ENCODE assay signal across 1 cellular context in the genomic region with DNA sequence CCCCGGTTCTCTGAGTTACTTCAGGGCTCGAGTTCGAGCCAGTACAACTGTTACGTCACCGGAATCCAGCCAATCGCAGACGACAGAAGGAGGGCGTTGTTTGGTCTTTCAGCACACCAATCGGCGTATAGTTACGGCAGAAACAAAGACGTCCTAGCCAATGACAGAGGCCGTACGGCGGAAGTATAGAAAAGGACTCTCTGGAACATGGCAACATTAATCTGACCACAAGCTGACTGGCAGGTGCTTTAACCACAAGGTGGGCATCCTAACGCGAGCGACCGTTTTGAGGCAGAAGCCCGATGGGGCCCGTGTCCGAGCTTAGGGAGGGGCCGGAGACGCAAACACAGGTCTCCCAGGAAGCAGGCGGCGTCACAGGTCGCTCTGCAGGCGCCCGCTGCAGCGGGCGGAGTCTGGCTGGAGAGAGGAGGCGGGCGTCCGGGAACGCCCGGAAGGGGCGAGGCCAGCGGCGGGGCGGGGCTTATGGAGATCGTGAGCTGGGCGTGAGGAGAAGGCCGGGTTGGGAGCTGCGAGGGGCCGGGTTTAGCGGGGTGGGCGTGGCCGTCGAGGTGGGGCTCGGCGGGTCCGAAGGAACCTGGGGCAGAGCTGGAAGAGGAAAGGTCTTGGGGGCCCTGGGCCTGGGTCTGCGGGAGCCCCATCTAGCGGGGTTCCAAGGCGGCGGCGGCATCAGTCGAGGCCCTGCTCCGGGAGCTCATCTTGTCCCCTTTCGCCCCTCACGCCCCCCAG.
TF ChIP-seq lines count a peak whose summit lies in the region.

A gene with protein sequence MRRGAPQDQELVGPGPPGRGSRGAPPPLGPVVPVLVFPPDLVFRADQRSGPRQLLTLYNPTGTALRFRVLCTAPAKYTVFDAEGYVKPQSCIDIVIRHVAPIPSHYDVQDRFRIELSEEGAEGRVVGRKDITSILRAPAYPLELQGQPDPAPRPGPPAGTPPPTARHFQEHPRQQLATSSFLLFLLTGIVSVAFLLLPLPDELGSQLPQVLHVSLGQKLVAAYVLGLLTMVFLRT (plus strand): TSS at position 558 of the 747 bp plus-strand sequence. CDS start 252 bp downstream, outside the sequence.

TF ChIP-seq in K562, 482 proteins besides CTCF, POLR2A, EP300 and RAD21 (continued from another document and continues in another):
- TF ChIP-seq MGA (IDR thresholded peaks at IDR 0.05) (peak; percentile 69; the same call in 1 of the 2 replicates), C11orf30 (IDR thresholded peaks at IDR 0.05; ENCODE audit: low read depth) (peak; percentile 83), FOXM1 (IDR thresholded peaks at IDR 0.05; ENCODE audit: low read depth) (peak; percentile 89), FOXM1 (CRISPR knock-in tag; IDR thresholded peaks at IDR 0.05; ENCODE audit: low read depth) (no peak), ZBED1 (IDR thresholded peaks at IDR 0.05) (no peak), HNRNPLL (IDR thresholded peaks at IDR 0.05; ENCODE audit: low read depth, low read length, poor library complexity, severe bottlenecking) (peak; percentile 38), RFX5 (IDR thresholded peaks at IDR 0.05; ENCODE audit: low read depth, low read length) (peak; percentile 80), BACH1 (tag; IDR thresholded peaks at IDR 0.05) (0 out of 2 replicates have a peak, but pooled peaks have one; percentile 26), ZNF12 (CRISPR knock-in tag; IDR thresholded peaks at IDR 0.05) (no peak), ELF4 (CRISPR knock-in tag; IDR thresholded peaks at IDR 0.05) (0 out of 2 replicates have a peak, but pooled peaks have one; percentile 47), CEBPB (tag; IDR thresholded peaks at IDR 0.05) (peak; percentile 91), ZNF778 (CRISPR knock-in tag; IDR thresholded peaks at IDR 0.05) (no peak), CEBPG (CRISPR knock-in tag; IDR thresholded peaks at IDR 0.05) (peak; percentile 75), CEBPG (tag; conservative IDR thresholded peaks at IDR 0.05 in 1 of 2, IDR thresholded peaks at IDR 0.05 in 1 of 2) (peak; percentile 92 to 96), ATF1 (CRISPR knock-in tag; IDR thresholded peaks at IDR 0.05) (peak; percentile 67), ATF1 (tag; IDR thresholded peaks at IDR 0.05) (peak; percentile 97), L3MBTL2 (IDR thresholded peaks at IDR 0.05) (peak; percentile 74), TBP (optimal IDR thresholded peaks at IDR 0.05; ENCODE audit: low read depth, low read length) (peak; percentile 80), CBFB (CRISPR knock-in tag; IDR thresholded peaks at IDR 0.05) (peak; percentile 89; the same call in 1 of the 2 replicates)
- TF ChIP-seq, protein P1, sequence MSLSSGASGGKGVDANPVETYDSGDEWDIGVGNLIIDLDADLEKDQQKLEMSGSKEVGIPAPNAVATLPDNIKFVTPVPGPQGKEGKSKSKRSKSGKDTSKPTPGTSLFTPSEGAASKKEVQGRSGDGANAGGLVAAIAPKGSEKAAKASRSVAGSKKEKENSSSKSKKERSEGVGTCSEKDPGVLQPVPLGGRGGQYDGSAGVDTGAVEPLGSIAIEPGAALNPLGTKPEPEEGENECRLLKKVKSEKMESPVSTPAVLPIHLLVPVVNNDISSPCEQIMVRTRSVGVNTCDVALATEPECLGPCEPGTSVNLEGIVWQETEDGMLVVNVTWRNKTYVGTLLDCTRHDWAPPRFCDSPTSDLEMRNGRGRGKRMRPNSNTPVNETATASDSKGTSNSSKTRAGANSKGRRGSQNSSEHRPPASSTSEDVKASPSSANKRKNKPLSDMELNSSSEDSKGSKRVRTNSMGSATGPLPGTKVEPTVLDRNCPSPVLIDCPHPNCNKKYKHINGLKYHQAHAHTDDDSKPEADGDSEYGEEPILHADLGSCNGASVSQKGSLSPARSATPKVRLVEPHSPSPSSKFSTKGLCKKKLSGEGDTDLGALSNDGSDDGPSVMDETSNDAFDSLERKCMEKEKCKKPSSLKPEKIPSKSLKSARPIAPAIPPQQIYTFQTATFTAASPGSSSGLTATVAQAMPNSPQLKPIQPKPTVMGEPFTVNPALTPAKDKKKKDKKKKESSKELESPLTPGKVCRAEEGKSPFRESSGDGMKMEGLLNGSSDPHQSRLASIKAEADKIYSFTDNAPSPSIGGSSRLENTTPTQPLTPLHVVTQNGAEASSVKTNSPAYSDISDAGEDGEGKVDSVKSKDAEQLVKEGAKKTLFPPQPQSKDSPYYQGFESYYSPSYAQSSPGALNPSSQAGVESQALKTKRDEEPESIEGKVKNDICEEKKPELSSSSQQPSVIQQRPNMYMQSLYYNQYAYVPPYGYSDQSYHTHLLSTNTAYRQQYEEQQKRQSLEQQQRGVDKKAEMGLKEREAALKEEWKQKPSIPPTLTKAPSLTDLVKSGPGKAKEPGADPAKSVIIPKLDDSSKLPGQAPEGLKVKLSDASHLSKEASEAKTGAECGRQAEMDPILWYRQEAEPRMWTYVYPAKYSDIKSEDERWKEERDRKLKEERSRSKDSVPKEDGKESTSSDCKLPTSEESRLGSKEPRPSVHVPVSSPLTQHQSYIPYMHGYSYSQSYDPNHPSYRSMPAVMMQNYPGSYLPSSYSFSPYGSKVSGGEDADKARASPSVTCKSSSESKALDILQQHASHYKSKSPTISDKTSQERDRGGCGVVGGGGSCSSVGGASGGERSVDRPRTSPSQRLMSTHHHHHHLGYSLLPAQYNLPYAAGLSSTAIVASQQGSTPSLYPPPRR (CRISPR knock-in tag; IDR thresholded peaks at IDR 0.05; ENCODE audit: borderline replicate concordance), result peak; percentile 57; the same call in 1 of the 2 replicates
- TF ChIP-seq, protein P2, sequence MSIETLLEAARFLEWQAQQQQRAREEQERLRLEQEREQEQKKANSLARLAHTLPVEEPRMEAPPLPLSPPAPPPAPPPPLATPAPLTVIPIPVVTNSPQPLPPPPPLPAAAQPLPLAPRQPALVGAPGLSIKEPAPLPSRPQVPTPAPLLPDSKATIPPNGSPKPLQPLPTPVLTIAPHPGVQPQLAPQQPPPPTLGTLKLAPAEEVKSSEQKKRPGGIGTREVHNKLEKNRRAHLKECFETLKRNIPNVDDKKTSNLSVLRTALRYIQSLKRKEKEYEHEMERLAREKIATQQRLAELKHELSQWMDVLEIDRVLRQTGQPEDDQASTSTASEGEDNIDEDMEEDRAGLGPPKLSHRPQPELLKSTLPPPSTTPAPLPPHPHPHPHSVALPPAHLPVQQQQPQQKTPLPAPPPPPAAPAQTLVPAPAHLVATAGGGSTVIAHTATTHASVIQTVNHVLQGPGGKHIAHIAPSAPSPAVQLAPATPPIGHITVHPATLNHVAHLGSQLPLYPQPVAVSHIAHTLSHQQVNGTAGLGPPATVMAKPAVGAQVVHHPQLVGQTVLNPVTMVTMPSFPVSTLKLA (conservative IDR thresholded peaks at IDR 0.05), result peak; percentile 82 to 92
- TF ChIP-seq, protein P3, sequence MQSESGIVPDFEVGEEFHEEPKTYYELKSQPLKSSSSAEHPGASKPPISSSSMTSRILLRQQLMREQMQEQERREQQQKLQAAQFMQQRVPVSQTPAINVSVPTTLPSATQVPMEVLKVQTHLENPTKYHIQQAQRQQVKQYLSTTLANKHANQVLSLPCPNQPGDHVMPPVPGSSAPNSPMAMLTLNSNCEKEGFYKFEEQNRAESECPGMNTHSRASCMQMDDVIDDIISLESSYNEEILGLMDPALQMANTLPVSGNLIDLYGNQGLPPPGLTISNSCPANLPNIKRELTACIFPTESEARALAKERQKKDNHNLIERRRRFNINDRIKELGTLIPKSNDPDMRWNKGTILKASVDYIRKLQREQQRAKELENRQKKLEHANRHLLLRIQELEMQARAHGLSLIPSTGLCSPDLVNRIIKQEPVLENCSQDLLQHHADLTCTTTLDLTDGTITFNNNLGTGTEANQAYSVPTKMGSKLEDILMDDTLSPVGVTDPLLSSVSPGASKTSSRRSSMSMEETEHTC (IDR thresholded peaks at IDR 0.05), result 0 out of 2 replicates have a peak, but pooled peaks have one; percentile 37
